8 cellular contexts compared by ENCODE assay signal in genomic region chr17:40168262-40168832, GRCh38. TPM values are rescaled to one million over a fixed set of nuclear protein-coding genes. Genes with fewer than 3 reads are reported as not detected.
DNase-seq lines count a peak whose midpoint lies in the region; ATAC-seq and TF ChIP-seq lines count a peak whose summit lies in the region.

No MANE protein-coding gene starts in this region.

- no peaks in the 10 kb centered on the region for H3K27me3 ChIP-seq in kidney epithelial cell (ENCODE audit: control insufficient read depth, insufficient read depth, low read length)

- peak; percentile 70 for TF ChIP-seq CTCF in kidney epithelial cell (IDR thresholded peaks at IDR 0.05; ENCODE audit: insufficient read depth, low read length, poor library complexity, severe bottlenecking)

- peak; percentile 89 for ATAC-seq in SK-N-SH treated with all-trans-retinoic acid at 6 μM for 48 hours
- no peak for ATAC-seq in HG02571 (IDR thresholded peaks at IDR 0.05; ENCODE audit: unreplicated experiment)

- DNase-seq in NCI-H2107 treated with DMSO at 0.1 percent for 48 hours (lab: John Stamatoyannopoulos, UW; ENCODE audit: unreplicated experiment) (peak; percentile 18), NCI-H2107 (lab: John Stamatoyannopoulos, UW) (no peak), Kasumi-1 (lab: John Stamatoyannopoulos, UW) (peak; percentile 63 to 80), cerebellum (ENCODE audit: low spot score) (peak; percentile 84), kidney epithelial cell (ENCODE audit: low read depth) (peak; percentile 49), stromal cell of bone marrow (ENCODE audit: low read depth) (peak; percentile 36)

- H3K36me3 ChIP-seq in kidney epithelial cell (ENCODE audit: control insufficient read depth, insufficient read depth, low read length) = peaks cover 7% of the 10 kb centered on the region

- no peak overlapping the region for H3K4me3 ChIP-seq in kidney epithelial cell (ENCODE audit: low read depth, low read length)

TF ChIP-seq in SK-N-SH treated with all-trans-retinoic acid at 6 μM for 48 hours, 23 proteins besides CTCF, POLR2A, EP300 and RAD21:
- TF ChIP-seq SNAI2 (CRISPR knock-in tag; IDR thresholded peaks at IDR 0.05) = no peak
- TF ChIP-seq POU6F1 (CRISPR knock-in tag; IDR thresholded peaks at IDR 0.05; ENCODE audit: borderline replicate concordance, low read depth) = no peak

RNA-seq across cellular contexts. Expression of gene RAPGEFL1, which starts 8.9 kb away (rescaled TPM):
- 15.3 TPM for total RNA-seq in cerebellum
- total RNA-seq in kidney epithelial cell = 2.3 and 3.4 TPM in 2 replicates

RNA-seq across cellular contexts. Expression of gene CASC3, which starts 28.0 kb away (rescaled TPM):
- total RNA-seq in cerebellum = 58.4 TPM
- total RNA-seq in kidney epithelial cell = 38.6 and 42.9 TPM in 2 replicates

RNA-seq across cellular contexts. Expression of gene MSL1, which starts 46.6 kb away (rescaled TPM):
- 84.8 TPM for total RNA-seq in cerebellum
- total RNA-seq in kidney epithelial cell = 40.6 and 47.4 TPM in 2 replicates

RNA-seq across cellular contexts. Expression of gene WIPF2, which starts 50.8 kb away (rescaled TPM):
- 14.3 TPM for total RNA-seq in cerebellum
- total RNA-seq in kidney epithelial cell = 12.6 and 13.9 TPM in 2 replicates
